ENCODE assay signal across 15 cellular contexts in genomic region chr2:19677825-19678518, GRCh38.
"Had no signal": no experiment of that assay in that cellular context is flagged by ENCODE, and none has a peak within 500 bp of the region (broad histone marks: within the 10 kb centered on the region; RNA-seq: fewer than 3 reads in every experiment).

No MANE protein-coding gene starts in this region.

- H3K9me3 ChIP-seq: colonic mucosa, esophagus muscularis mucosa, neutrophil, SK-N-SH had no signal

- H3K9me3 Mint-ChIP-seq: activated CD4-positive, alpha-beta memory T cell treated with anti-CD3 and anti-CD28 coated beads for 36 hours; activated naive CD4-positive, alpha-beta T cell treated with anti-CD3 and anti-CD28 coated beads for 36 hours; activated T-helper 2 cell treated with anti-CD3 and anti-CD28 coated beads, Interferon-gamma antibody, Interleukin-2, Interleukin-4, amounts not matched to agents 10 μg/mL and 5 μg/mL and 100 μg/mL, durations not matched to agents 14 hours and 24 hours and 36 hours; T-cell had no signal

- ATAC-seq: activated CD8-positive, alpha-beta memory T cell treated with anti-CD3 and anti-CD28 coated beads, Interleukin-2, amount 10 ng/mL, durations not matched to agents 7 days and 5 days; T-cell had no signal

- H3K4me1 Mint-ChIP-seq: activated CD8-positive, alpha-beta memory T cell treated with anti-CD3 and anti-CD28 coated beads, Interleukin-2, amount 10 ng/mL, durations not matched to agents 7 days and 5 days; naive B cell; T-cell had no signal

- H3K27ac Mint-ChIP-seq: activated CD4-positive, alpha-beta memory T cell treated with anti-CD3 and anti-CD28 coated beads for 36 hours; activated CD8-positive, alpha-beta memory T cell treated with anti-CD3 and anti-CD28 coated beads, Interleukin-2, amount 10 ng/mL, durations not matched to agents 7 days and 5 days; activated naive CD4-positive, alpha-beta T cell treated with anti-CD3 and anti-CD28 coated beads for 36 hours; activated T-helper 2 cell treated with anti-CD3 and anti-CD28 coated beads, Interferon-gamma antibody, Interleukin-2, Interleukin-4, amounts not matched to agents 10 μg/mL and 5 μg/mL and 100 μg/mL, durations not matched to agents 14 hours and 24 hours and 36 hours; naive B cell; T-cell had no signal

- H3K27me3 ChIP-seq: colonic mucosa, esophagus muscularis mucosa, neutrophil had no signal

- H3K36me3 ChIP-seq: colonic mucosa, esophagus muscularis mucosa, neutrophil had no signal

- H3K4me3 Mint-ChIP-seq: activated CD4-positive, alpha-beta memory T cell treated with anti-CD3 and anti-CD28 coated beads for 36 hours; activated CD8-positive, alpha-beta memory T cell treated with anti-CD3 and anti-CD28 coated beads, Interleukin-2, amount 10 ng/mL, durations not matched to agents 7 days and 5 days; activated naive CD4-positive, alpha-beta T cell treated with anti-CD3 and anti-CD28 coated beads for 36 hours; naive B cell; T-cell had no signal

- H3K36me3 Mint-ChIP-seq: activated CD4-positive, alpha-beta memory T cell treated with anti-CD3 and anti-CD28 coated beads for 36 hours; activated CD8-positive, alpha-beta memory T cell treated with anti-CD3 and anti-CD28 coated beads, Interleukin-2, amount 10 ng/mL, durations not matched to agents 7 days and 5 days; naive B cell; T-cell had no signal

- DNase-seq: activated CD4-positive, alpha-beta memory T cell treated with anti-CD3 and anti-CD28 coated beads for 36 hours; activated CD8-positive, alpha-beta memory T cell treated with anti-CD3 and anti-CD28 coated beads, Interleukin-2, amount 10 ng/mL, durations not matched to agents 7 days and 5 days; activated naive CD4-positive, alpha-beta T cell treated with anti-CD3 and anti-CD28 coated beads for 36 hours; activated T-cell treated with anti-CD3 and anti-CD28 coated beads, Interleukin-2, amount 50 U/mL, for 1 hour; caudate nucleus; colonic mucosa; effector CD4-positive, alpha-beta T cell; kidney; naive B cell; SK-N-SH; T-cell; T1000 had no signal

- H3K4me1 ChIP-seq: colonic mucosa had no signal

- H3K27ac ChIP-seq: colonic mucosa, esophagus muscularis mucosa, neutrophil had no signal

- H3K4me3 ChIP-seq: colonic mucosa, esophagus muscularis mucosa had no signal
